25 cellular contexts compared by ENCODE assay signal in genomic region chr4:15382669-15383273, GRCh38. TPM values are rescaled to one million over a fixed set of nuclear protein-coding genes. Genes with fewer than 3 reads are reported as not detected.
DNase-seq lines count a peak whose midpoint lies in the region; ATAC-seq and TF ChIP-seq lines count a peak whose summit lies in the region.
"Had no signal": no experiment of that assay in that cellular context is flagged by ENCODE, and none has a peak within 500 bp of the region (broad histone marks: within the 10 kb centered on the region; RNA-seq: fewer than 3 reads in every experiment).

No MANE protein-coding gene starts in this region.

- H3F3A ChIP-seq in GM23338 (replicated peaks; ENCODE audit: low read depth) = no peaks in the 10 kb centered on the region

- no peaks in the 10 kb centered on the region for H3K79me2 ChIP-seq in GM23338 (replicated peaks; ENCODE audit: insufficient read depth)

- no peaks in the 10 kb centered on the region for H4K20me1 ChIP-seq in GM23338 (replicated peaks; ENCODE audit: insufficient read depth)
- H4K20me1 ChIP-seq: BLaER1 treated with 17β-estradiol and CSF1 and Interleukin-3, amounts not matched to agents 10 nM and 100 nM had no signal

- H3K4me3 ChIP-seq in GM23338 (no peak overlapping the region), left lung (no peak overlapping the region), thoracic aorta (no peak overlapping the region)
- H3K4me3 ChIP-seq: A549; BLaER1 treated with 17β-estradiol and CSF1 and Interleukin-3, amounts not matched to agents 10 nM and 100 nM; GM12878; GM23248 had no signal

- peaks cover 33% of the 10 kb centered on the region for H3K9me2 ChIP-seq in GM23338 (ENCODE audit: insufficient read depth)

- no peak overlapping the region for H3K4me3 Mint-ChIP-seq in GM23338
- H3K4me3 Mint-ChIP-seq in brain = peak overlapping the region in 1 of 5 experiments; percentile 10
- no peak overlapping the region for H3K4me3 Mint-ChIP-seq in progenitor cell of endocrine pancreas (ENCODE audit: low read depth)
- H3K4me3 Mint-ChIP-seq in activated CD4-positive, alpha-beta T cell treated with anti-CD3 and anti-CD28 coated beads, Interleukin-2, amount 10 ng/mL, durations not matched to agents 7 days and 5 days = no peak overlapping the region
- H3K4me3 Mint-ChIP-seq: CD14-positive monocyte; CD4-positive, alpha-beta T cell; CD8-positive, alpha-beta memory T cell; H9 had no signal

- H3K4me1 ChIP-seq in GM23338 (ENCODE audit: insufficient read depth) (peaks cover 9% of the 10 kb centered on the region), left lung (peaks cover 0 to 6% of the 10 kb centered on the region in 2 donors), thoracic aorta (ENCODE audit: control insufficient read depth in 1 of 2, low read depth in 2 of 2) (peaks cover 24 to 77% of the 10 kb centered on the region in 2 donors)
- H3K4me1 ChIP-seq: BE2C had no signal

- H3K4me1 Mint-ChIP-seq in GM23338 = peaks cover 3% of the 10 kb centered on the region; the same call in 2 of the 3 replicates
- peaks cover 25% of the 10 kb centered on the region for H3K4me1 Mint-ChIP-seq in brain
- no peaks in the 10 kb centered on the region for H3K4me1 Mint-ChIP-seq in progenitor cell of endocrine pancreas (ENCODE audit: low read depth)
- H3K4me1 Mint-ChIP-seq in activated CD4-positive, alpha-beta T cell treated with anti-CD3 and anti-CD28 coated beads, Interleukin-2, amount 10 ng/mL, durations not matched to agents 7 days and 5 days = peaks cover 5% of the 10 kb centered on the region
- H3K4me1 Mint-ChIP-seq: CD8-positive, alpha-beta memory T cell had no signal

- H3K9me3 Mint-ChIP-seq in GM23338 (no peaks in the 10 kb centered on the region), brain (no peaks in the 10 kb centered on the region), progenitor cell of endocrine pancreas (ENCODE audit: low read depth) (no peaks in the 10 kb centered on the region)
- no peaks in the 10 kb centered on the region for H3K9me3 Mint-ChIP-seq in activated CD4-positive, alpha-beta T cell treated with anti-CD3 and anti-CD28 coated beads, Interleukin-2, amount 10 ng/mL, durations not matched to agents 7 days and 5 days
- H3K9me3 Mint-ChIP-seq: CD4-positive, alpha-beta T cell; CD8-positive, alpha-beta memory T cell; H9 had no signal

- DNase-seq in GM23338 (ENCODE audit: low spot score) (no peak), left lung (no peak), thoracic aorta (ENCODE audit: low spot score) (no peak), progenitor cell of endocrine pancreas (ENCODE audit: low spot score, unreplicated experiment) (no peak)
- DNase-seq in activated CD4-positive, alpha-beta T cell treated with anti-CD3 and anti-CD28 coated beads, Interleukin-2, amount 10 ng/mL, durations not matched to agents 7 days and 5 days = no peak
- DNase-seq: 8988T; ACHN; AML-193; BE2C; CD4-positive, alpha-beta T cell; CD8-positive, alpha-beta memory T cell; DMS 273 treated with DMSO at 0.1 percent for 48 hours; DMS79; EL; GDM1; GM23248; H9 had no signal

- H3K27ac Mint-ChIP-seq in GM23338 = no peak overlapping the region
- peak overlapping the region in 3 of 5 experiments; percentile 3 to 86 (median 77) for H3K27ac Mint-ChIP-seq in brain
- no peak overlapping the region for H3K27ac Mint-ChIP-seq in progenitor cell of endocrine pancreas
- H3K27ac Mint-ChIP-seq in activated CD4-positive, alpha-beta T cell treated with anti-CD3 and anti-CD28 coated beads, Interleukin-2, amount 10 ng/mL, durations not matched to agents 7 days and 5 days = no peak overlapping the region
- H3K27ac Mint-ChIP-seq: CD4-positive, alpha-beta T cell; CD8-positive, alpha-beta memory T cell; H9 had no signal

- CTCF ChIA-PET in activated CD4-positive, alpha-beta T cell treated with anti-CD3 and anti-CD28 coated beads, Interleukin-2, amount 10 ng/mL, durations not matched to agents 7 days and 5 days (lab: Charles Lee) = interaction anchor here (2.2 kb wide), 1 partner anchor 13 kb away, joined by 5 read pairs; no protein-coding TSS in a partner anchor

- intact Hi-C loops in left lung (cut with DNase I) = no loop called here

- peak overlapping the region; percentile 34; the same call in 1 of the 2 replicates for H2AFZ ChIP-seq in GM23338
- H2AFZ ChIP-seq: GM23248 had no signal

- no peak overlapping the region for H3K4me2 ChIP-seq in GM23338
- H3K4me2 ChIP-seq: A549; BLaER1 treated with 17β-estradiol and CSF1 and Interleukin-3, amounts not matched to agents 10 nM and 100 nM had no signal

- H3K36me3 ChIP-seq in GM23338 (ENCODE audit: insufficient read depth) = no peaks in the 10 kb centered on the region
- no peaks in the 10 kb centered on the region for H3K36me3 ChIP-seq in left lung
- no peaks in the 10 kb centered on the region for H3K36me3 ChIP-seq in thoracic aorta
- H3K36me3 ChIP-seq: BE2C; BLaER1 treated with 17β-estradiol and CSF1 and Interleukin-3, amounts not matched to agents 10 nM and 100 nM had no signal

- H3K9me3 ChIP-seq in left lung (no peaks in the 10 kb centered on the region), thoracic aorta (no peaks in the 10 kb centered on the region)
- H3K9me3 ChIP-seq: A549, BE2C had no signal

- H3K27ac ChIP-seq in GM23338 (ENCODE audit: low read depth) (no peak overlapping the region), left lung (no peak overlapping the region), thoracic aorta (peak overlapping the region; percentile 32 to 88)
- H3K27ac ChIP-seq: A549; BLaER1 treated with 17β-estradiol and CSF1 and Interleukin-3, amounts not matched to agents 10 nM and 100 nM; GM23248 had no signal

- ATAC-seq in GM23338 (no peak), left lung (peak; percentile 89), thoracic aorta (ENCODE audit: insufficient number of reproducible peaks, low FRiP score, low read depth) (no peak), GM18502 (IDR thresholded peaks at IDR 0.05; ENCODE audit: poor library complexity, unreplicated experiment) (no peak)
- ATAC-seq: A549, GM12878, HCT116 had no signal

- H3K27me3 ChIP-seq in GM23338 (ENCODE audit: insufficient read depth) = no peaks in the 10 kb centered on the region
- no peaks in the 10 kb centered on the region for H3K27me3 ChIP-seq in left lung
- H3K27me3 ChIP-seq in thoracic aorta (replicated peaks; ENCODE audit: insufficient read depth) = no peaks in the 10 kb centered on the region
- H3K27me3 ChIP-seq: BE2C; BLaER1 treated with 17β-estradiol and CSF1 and Interleukin-3, amounts not matched to agents 10 nM and 100 nM had no signal

- H3K36me3 Mint-ChIP-seq in GM23338 (ENCODE audit: low read depth) (no peaks in the 10 kb centered on the region), brain (no peaks in the 10 kb centered on the region), progenitor cell of endocrine pancreas (ENCODE audit: insufficient read depth) (no peaks in the 10 kb centered on the region)
- H3K36me3 Mint-ChIP-seq in activated CD4-positive, alpha-beta T cell treated with anti-CD3 and anti-CD28 coated beads, Interleukin-2, amount 10 ng/mL, durations not matched to agents 7 days and 5 days (ENCODE audit: low read depth) = no peaks in the 10 kb centered on the region
- H3K36me3 Mint-ChIP-seq: CD14-positive monocyte; CD8-positive, alpha-beta memory T cell had no signal

- POLR2A ChIA-PET in activated CD4-positive, alpha-beta T cell treated with anti-CD3 and anti-CD28 coated beads, Interleukin-2, amount 10 ng/mL, durations not matched to agents 7 days and 5 days (lab: Charles Lee) = no interaction called here

- TF ChIP-seq CTCF in GM23338 (conservative IDR thresholded peaks at IDR 0.05; ENCODE audit: low read depth in 2 of 2) (no peak), brain (conservative IDR thresholded peaks at IDR 0.05) (no peak), left lung (IDR thresholded peaks at IDR 0.05) (no peak), thoracic aorta (IDR thresholded peaks at IDR 0.05) (no peak), progenitor cell of endocrine pancreas (IDR thresholded peaks at IDR 0.05; ENCODE audit: unreplicated experiment) (no peak)

- H3K27me3 Mint-ChIP-seq in GM23338 (ENCODE audit: insufficient read depth, low read depth, poor library complexity) (no peaks in the 10 kb centered on the region), brain (no peaks in the 10 kb centered on the region), progenitor cell of endocrine pancreas (no peaks in the 10 kb centered on the region)
- H3K27me3 Mint-ChIP-seq in activated CD4-positive, alpha-beta T cell treated with anti-CD3 and anti-CD28 coated beads, Interleukin-2, amount 10 ng/mL, durations not matched to agents 7 days and 5 days = peaks cover 4% of the 10 kb centered on the region
- H3K27me3 Mint-ChIP-seq: CD4-positive, alpha-beta T cell had no signal

TF ChIP-seq in GM23338, 12 proteins besides CTCF, POLR2A, EP300 and RAD21 (continues in another document):
- no peak for TF ChIP-seq REST (IDR thresholded peaks at IDR 0.05; ENCODE audit: unreplicated experiment)

RNA-seq across cellular contexts. Expression of gene C1QTNF7, which starts 45.1 kb away (rescaled TPM):
- total RNA-seq in GM23338 (2014; rRNA removed; shearing (Covaris generic)) = not detected in 2 replicates
- polyA plus RNA-seq in GM23338 (2016; fragmentation: Nextera tagmentation; extraction: Ambion mirVana) = not detected in 2 replicates
- 0.22 TPM for polyA plus RNA-seq in brain (ENCODE audit: insufficient read depth, low read depth, low replicate concordance)
- 10 to 100 TPM in 1 of 2 donors, 1 to 10 TPM in 1; 2.1 to 13.1 TPM for total RNA-seq in left lung
- 10 to 100 TPM; 18.2 to 24.0 TPM for total RNA-seq in thoracic aorta
- not detected in 2 replicates for total RNA-seq in progenitor cell of endocrine pancreas
- not detected for total RNA-seq in activated CD4-positive, alpha-beta T cell treated with anti-CD3 and anti-CD28 coated beads, Interleukin-2, amount 10 ng/mL, durations not matched to agents 7 days and 5 days
- total RNA-seq: CD4-positive, alpha-beta T cell; CD8-positive, alpha-beta memory T cell; GM12878; GM23248; H4; H9 had no signal
- polyA plus RNA-seq: A549; CD14-positive monocyte; CD8-positive, alpha-beta memory T cell; GM12878; GM23248 had no signal

Comparison
In these comparisons a context has a peak if more than half of its experiments do, and no peak if none do; other contexts are left out.
1. H3K27ac ChIP-seq: peak in thoracic aorta (2 of 2); none in GM23338 (single experiment) and left lung (0 of 2).
2. H3K27ac Mint-ChIP-seq: peak in brain (3 of 5); none in GM23338 (single experiment), progenitor cell of endocrine pancreas (single experiment) and activated CD4-positive, alpha-beta T cell treated with anti-CD3 and anti-CD28 coated beads, Interleukin-2, amount 10 ng/mL, durations not matched to agents 7 days and 5 days (single experiment).